In genomic region chr14:56324831-56325230, GRCh38 we compare ENCODE assay signal across 27 cellular contexts.
DNase-seq lines count a peak whose midpoint lies in the region; ATAC-seq and TF ChIP-seq lines count a peak whose summit lies in the region.
"Had no signal": no experiment of that assay in that cellular context is flagged by ENCODE, and none has a peak within 500 bp of the region (broad histone marks: within the 10 kb centered on the region; RNA-seq: fewer than 3 reads in every experiment).

No MANE protein-coding gene starts in this region.

- TF ChIP-seq CTCF in fibroblast of mammary gland (conservative IDR thresholded peaks at IDR 0.05; ENCODE audit: control insufficient read depth, insufficient read depth, low read depth, low read length) = no peak

- ATAC-seq in GM18519 (IDR thresholded peaks at IDR 0.05; ENCODE audit: low FRiP score, unreplicated experiment) = no peak
- ATAC-seq in HG02852 (IDR thresholded peaks at IDR 0.05; ENCODE audit: unreplicated experiment) = no peak
- ATAC-seq: gastrocnemius medialis, left lobe of liver, psoas muscle had no signal

- DNase-seq in NCI-H82 (lab: John Stamatoyannopoulos, UW) (peak; percentile 83), NCI-H82 treated with DMSO at 0.1 percent for 48 hours (lab: John Stamatoyannopoulos, UW; ENCODE audit: unreplicated experiment) (no peak), NCI-H524 (lab: John Stamatoyannopoulos, UW) (peak; percentile 72 to 92), fibroblast of mammary gland (ENCODE audit: low read depth) (peak; percentile 65), stromal cell of bone marrow (ENCODE audit: low read depth) (peak; percentile 11), NOMO-1 treated with DMSO at 0.1 percent for 48 hours (lab: John Stamatoyannopoulos, UW; ENCODE audit: unreplicated experiment) (no peak)
- DNase-seq: activated CD4-positive, alpha-beta T cell treated with anti-CD3 and anti-CD28 coated beads, Interleukin-2, amount 50 U/mL, for 4 hours; activated CD4-positive, CD25-positive, alpha-beta regulatory T cell; activated naive CD4-positive, alpha-beta T cell treated with anti-CD3 and anti-CD28 coated beads, Interleukin-2, amount 10 ng/mL, durations not matched to agents 7 days and 5 days; amniotic stem cell; BE2C; CD8-positive, alpha-beta memory T cell; colonic mucosa; effector CD8-positive, alpha-beta T cell; gastrocnemius medialis; hippocampal formation; naive B cell; NCI-H1092; NCI-H1694 treated with DMSO at 0.1 percent for 48 hours; psoas muscle; sigmoid colon; SJCRH30; thyroid gland had no signal

- H3K4me3 ChIP-seq in fibroblast of mammary gland (ENCODE audit: control insufficient read depth, low read depth, low read length) = no peak overlapping the region
- H3K4me3 ChIP-seq: colonic mucosa, gastrocnemius medialis, psoas muscle, sigmoid colon, SJCRH30, thyroid gland, vagina had no signal

Comparison
In these comparisons a context has a peak if more than half of its experiments do, and no peak if none do; other contexts are left out.
1. DNase-seq: peak in NCI-H82 (single experiment), NCI-H524 (2 of 2), fibroblast of mammary gland (single experiment) and stromal cell of bone marrow (single experiment); none in NCI-H82 treated with DMSO at 0.1 percent for 48 hours (single experiment) and NOMO-1 treated with DMSO at 0.1 percent for 48 hours (single experiment).